30 cellular contexts compared by ENCODE assay signal in the genomic region with DNA sequence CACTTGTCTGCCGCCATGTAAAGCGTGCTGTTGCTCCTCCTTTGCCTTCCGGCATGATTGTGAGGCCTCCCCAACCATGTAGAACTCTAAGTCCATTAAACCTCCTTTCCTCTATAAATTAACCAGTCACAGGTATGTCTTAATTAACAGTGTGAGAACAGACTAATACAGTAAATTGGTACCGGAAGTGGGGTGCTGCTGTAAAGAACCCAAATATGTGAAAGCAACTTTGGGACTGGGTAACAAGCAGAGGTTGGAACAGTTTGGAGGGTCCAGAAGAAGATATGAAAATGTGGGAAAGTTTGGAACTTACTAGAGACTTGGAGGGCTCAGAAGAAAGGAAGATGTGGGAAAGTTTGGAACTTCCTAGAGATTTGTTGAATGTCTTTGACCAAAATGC.
"Had no signal": no experiment of that assay in that cellular context is flagged by ENCODE, and none has a peak within 500 bp of the region (broad histone marks: within the 10 kb centered on the region; RNA-seq: fewer than 3 reads in every experiment).

No MANE protein-coding gene starts in this region.

- H2AFZ ChIP-seq: parathyroid adenoma had no signal

- H3K27me3 ChIP-seq: right atrium auricular region, right lobe of liver, sigmoid colon, suprapubic skin, testis, tibial artery, transverse colon, upper lobe of right lung, uterus had no signal

- H3K27ac ChIP-seq: neutrophil, parathyroid adenoma, prostate gland, right atrium auricular region, right lobe of liver, sigmoid colon, suprapubic skin, testis, tibial artery, transverse colon, upper lobe of right lung, uterus had no signal

- H3K9ac ChIP-seq: parathyroid adenoma had no signal

- DNase-seq: naive B cell; nephron progenitor cell; nucleus accumbens; retina; small intestine; stimulated activated CD4-positive, alpha-beta T cell treated with anti-CD3 and anti-CD28 coated beads, Interleukin-15, amount 100 ng/mL, for 24 hours; stimulated activated CD4-positive, alpha-beta T cell treated with anti-CD3 and anti-CD28 coated beads, Interleukin-4, amount 100 ng/mL, for 1 hour; stimulated activated CD4-positive, alpha-beta T cell treated with anti-CD3 and anti-CD28 coated beads, Interleukin-4, amount 100 ng/mL, for 4 hours; stimulated activated CD8-positive, alpha-beta memory T cell treated with anti-CD3 and anti-CD28 coated beads, Interleukin-4, amount 100 ng/mL, for 48 hours; stimulated activated naive CD4-positive, alpha-beta T cell; stimulated activated naive CD8-positive, alpha-beta T cell treated with anti-CD3 and anti-CD28 coated beads, Interleukin-15, amount 100 ng/mL, for 72 hours; stimulated activated naive CD8-positive, alpha-beta T cell treated with anti-CD3 and anti-CD28 coated beads, Interleukin-15, Interleukin-2, amounts not matched to agents 100 U/mL and 50 U/mL, for 24 hours; substantia nigra; tibial artery; transverse colon; upper lobe of right lung; uterus had no signal

- H3K4me1 Mint-ChIP-seq: nephron progenitor cell; stimulated activated memory B cell treated with anti-CD40 and anti-IgM and Interleukin-4, amounts not matched to agents 10 μg/mL and 1 μg/mL and 100 μg/mL, for 72 hours; stimulated activated naive CD8-positive, alpha-beta T cell treated with anti-CD3 and anti-CD28 coated beads, Interleukin-15, amount 100 ng/mL, for 72 hours had no signal

- H3K27ac Mint-ChIP-seq: naive thymus-derived CD8-positive, alpha-beta T cell; natural killer cell treated with Interleukin-12 subunit alpha and Interleukin-12 subunit beta and Interleukin-15 and Interleukin-18, amount 100 ng/mL, for 72 hours; nephron progenitor cell; stimulated activated memory B cell treated with anti-CD40 and anti-IgM and Interleukin-4, amounts not matched to agents 10 μg/mL and 1 μg/mL and 100 μg/mL, for 72 hours; stimulated activated naive CD8-positive, alpha-beta T cell treated with anti-CD3 and anti-CD28 coated beads, Interleukin-15, amount 100 ng/mL, for 72 hours; type B pancreatic cell had no signal

- H3K36me3 ChIP-seq: neutrophil, prostate gland, right atrium auricular region, right lobe of liver, sigmoid colon, suprapubic skin, tibial artery, transverse colon, upper lobe of right lung, uterus had no signal

- H3K4me3 ChIP-seq: prostate gland, right atrium auricular region, right lobe of liver, sigmoid colon, suprapubic skin, testis, tibial artery, transverse colon, upper lobe of right lung, uterus had no signal

- H3K4me3 Mint-ChIP-seq: natural killer cell treated with Interleukin-12 subunit alpha and Interleukin-12 subunit beta and Interleukin-15 and Interleukin-18, amount 100 ng/mL, for 72 hours; nephron progenitor cell; neural crest cell; stimulated activated memory B cell treated with anti-CD40 and anti-IgM and Interleukin-4, amounts not matched to agents 10 μg/mL and 1 μg/mL and 100 μg/mL, for 72 hours; stimulated activated naive CD8-positive, alpha-beta T cell treated with anti-CD3 and anti-CD28 coated beads, Interleukin-15, amount 100 ng/mL, for 72 hours; type B pancreatic cell had no signal

- H3K79me2 ChIP-seq: parathyroid adenoma had no signal

- H3K4me1 ChIP-seq: parathyroid adenoma, prostate gland, right atrium auricular region, right lobe of liver, sigmoid colon, suprapubic skin, testis, tibial artery, transverse colon, upper lobe of right lung, uterus had no signal

- FAIRE-seq: small intestine had no signal

- ATAC-seq: naive thymus-derived CD8-positive, alpha-beta T cell; natural killer cell treated with Interleukin-12 subunit alpha and Interleukin-12 subunit beta and Interleukin-15 and Interleukin-18, amount 100 ng/mL, for 72 hours; right lobe of liver; stimulated activated memory B cell treated with anti-CD40 and anti-IgM and Interleukin-4, amounts not matched to agents 10 μg/mL and 1 μg/mL and 100 μg/mL, for 72 hours; stimulated activated naive CD8-positive, alpha-beta T cell treated with anti-CD3 and anti-CD28 coated beads, Interleukin-15, amount 100 ng/mL, for 72 hours; stimulated activated naive CD8-positive, alpha-beta T cell treated with anti-CD3 and anti-CD28 coated beads, Interleukin-15, Interleukin-2, amounts not matched to agents 100 U/mL and 50 U/mL, for 24 hours; upper lobe of right lung had no signal

- H3K27me3 Mint-ChIP-seq: naive B cell; natural killer cell treated with Interleukin-12 subunit alpha and Interleukin-12 subunit beta and Interleukin-15 and Interleukin-18, amount 100 ng/mL, for 72 hours; stimulated activated memory B cell treated with anti-CD40 and anti-IgM and Interleukin-4, amounts not matched to agents 10 μg/mL and 1 μg/mL and 100 μg/mL, for 72 hours; stimulated activated naive CD8-positive, alpha-beta T cell treated with anti-CD3 and anti-CD28 coated beads, Interleukin-15, amount 100 ng/mL, for 72 hours; type B pancreatic cell had no signal

- H3K9me3 ChIP-seq: neutrophil, prostate gland, right atrium auricular region, right lobe of liver, suprapubic skin, testis, tibial artery, transverse colon, upper lobe of right lung had no signal
